ENCODE assay signal across 27 cellular contexts in genomic region chr7:139065323-139065722, GRCh38. TPM values are rescaled to one million over a fixed set of nuclear protein-coding genes. Genes with fewer than 3 reads are reported as not detected.
DNase-seq lines count a peak whose midpoint lies in the region; ATAC-seq and TF ChIP-seq lines count a peak whose summit lies in the region.
"Had no signal": no experiment of that assay in that cellular context is flagged by ENCODE, and none has a peak within 500 bp of the region (broad histone marks: within the 10 kb centered on the region; RNA-seq: fewer than 3 reads in every experiment).

No MANE protein-coding gene starts in this region.

- H3K4me3 ChIP-seq in CD8-positive, alpha-beta T cell (ENCODE audit: low read depth, low read length) = no peak overlapping the region
- no peak overlapping the region for H3K4me3 ChIP-seq in right lobe of liver
- H3K4me3 ChIP-seq: GM23338, neural progenitor cell, right atrium auricular region, smooth muscle cell, testis had no signal

- H3K4me1 ChIP-seq in CD8-positive, alpha-beta T cell (ENCODE audit: insufficient read depth, low read length) = peaks cover 30% of the 10 kb centered on the region
- H3K4me1 ChIP-seq in right lobe of liver = peaks cover 0 to 26% (median 9%) of the 10 kb centered on the region in 4 donors
- H3K4me1 ChIP-seq: neural progenitor cell, right atrium auricular region, testis had no signal

- intact Hi-C loops in activated naive CD4-positive, alpha-beta T cell treated with anti-CD3 and anti-CD28 coated beads for 36 hours (cut with micrococcal nuclease) = no loop called here
- intact Hi-C loops in CD8-positive, alpha-beta T cell (cut with DNase I, micrococcal nuclease) = no loop called here
- intact Hi-C loops in activated CD4-positive, alpha-beta memory T cell treated with anti-CD3 and anti-CD28 coated beads for 36 hours (cut with micrococcal nuclease) = no loop called here
- intact Hi-C loops in right lobe of liver (cut with DNase I) = loop anchor here in 1 of 2 donors (10.0 kb wide), 1 partner anchor 51 kb away; no protein-coding TSS in a partner anchor

- no peak overlapping the region for H3K27ac ChIP-seq in CD8-positive, alpha-beta T cell (ENCODE audit: low read depth, low read length)
- peak overlapping the region in 1 of 3 donors; percentile 39 for H3K27ac ChIP-seq in right lobe of liver
- H3K27ac ChIP-seq: C4-2B, neural progenitor cell, right atrium auricular region, testis had no signal

- DNase-seq in activated naive CD4-positive, alpha-beta T cell treated with anti-CD3 and anti-CD28 coated beads for 36 hours = no peak
- DNase-seq in activated naive CD4-positive, alpha-beta T cell treated with anti-CD3 and anti-CD28 coated beads, Interleukin-2, amount 50 U/mL, for 16 hours = no peak
- no peak for DNase-seq in CD8-positive, alpha-beta T cell
- DNase-seq in activated CD4-positive, alpha-beta memory T cell treated with anti-CD3 and anti-CD28 coated beads for 36 hours = peak; percentile 6
- DNase-seq in right lobe of liver (peak in 1 of 3 donors; percentile 60), NCI-H1694 treated with DMSO at 0.1 percent for 48 hours (lab: John Stamatoyannopoulos, UW) (no peak), HFFc6 (no peak)
- DNase-seq: activated CD4-positive, CD25-positive, alpha-beta regulatory T cell; caudate nucleus; immature natural killer cell; KBM-7; left cardiac atrium; NCI-H1092; NCI-H1694; NCI-H446 treated with DMSO at 0.1 percent for 48 hours; NCI-H82; SIG-M5; stimulated activated naive CD8-positive, alpha-beta T cell treated with anti-CD3 and anti-CD28 coated beads, Interleukin-15, Interleukin-2, amounts not matched to agents 100 U/mL and 50 U/mL, for 24 hours; testis had no signal

- no peaks in the 10 kb centered on the region for H3K9me3 ChIP-seq in CD8-positive, alpha-beta T cell (ENCODE audit: low read length)
- no peaks in the 10 kb centered on the region for H3K9me3 ChIP-seq in right lobe of liver
- H3K9me3 ChIP-seq: right atrium auricular region, testis had no signal

- H3K36me3 Mint-ChIP-seq in activated naive CD4-positive, alpha-beta T cell treated with anti-CD3 and anti-CD28 coated beads for 36 hours (ENCODE audit: low read depth) = peaks cover 74% of the 10 kb centered on the region
- peaks cover 94% of the 10 kb centered on the region for H3K36me3 Mint-ChIP-seq in CD8-positive, alpha-beta T cell
- H3K36me3 Mint-ChIP-seq in activated CD4-positive, alpha-beta memory T cell treated with anti-CD3 and anti-CD28 coated beads for 36 hours = peaks cover 84% of the 10 kb centered on the region
- peaks cover 28% of the 10 kb centered on the region for H3K36me3 Mint-ChIP-seq in HFFc6 (ENCODE audit: low read depth)

- POLR2A ChIA-PET in CD8-positive, alpha-beta T cell (lab: Charles Lee) = interaction anchor here (2.5 kb wide), 1 partner anchor 10 kb away, joined by 11 read pairs; no protein-coding TSS in a partner anchor
- POLR2A ChIA-PET in activated CD4-positive, alpha-beta memory T cell treated with anti-CD3 and anti-CD28 coated beads for 36 hours (lab: Charles Lee) = interaction anchor here (1.3 kb wide), 1 partner anchor 10 kb away, joined by 3 read pairs; no protein-coding TSS in a partner anchor

- no peaks in the 10 kb centered on the region for H3K27me3 Mint-ChIP-seq in activated naive CD4-positive, alpha-beta T cell treated with anti-CD3 and anti-CD28 coated beads for 36 hours (ENCODE audit: low read depth)
- no peaks in the 10 kb centered on the region for H3K27me3 Mint-ChIP-seq in CD8-positive, alpha-beta T cell (ENCODE audit: low read depth)
- H3K27me3 Mint-ChIP-seq in activated CD4-positive, alpha-beta memory T cell treated with anti-CD3 and anti-CD28 coated beads for 36 hours = no peaks in the 10 kb centered on the region
- peaks cover 2% of the 10 kb centered on the region; the same call in 1 of the 2 replicates for H3K27me3 Mint-ChIP-seq in HFFc6 (ENCODE audit: insufficient read depth)
- H3K27me3 Mint-ChIP-seq: dendritic cell treated with granulocyte-macrophage colony-stimulating factor and Interleukin-4, amounts not matched to agents 40 ng/mL and 50 ng/mL, for 4 days had no signal

- no peaks in the 10 kb centered on the region for H3K9me3 Mint-ChIP-seq in activated naive CD4-positive, alpha-beta T cell treated with anti-CD3 and anti-CD28 coated beads for 36 hours
- no peaks in the 10 kb centered on the region for H3K9me3 Mint-ChIP-seq in CD8-positive, alpha-beta T cell
- H3K9me3 Mint-ChIP-seq in activated CD4-positive, alpha-beta memory T cell treated with anti-CD3 and anti-CD28 coated beads for 36 hours = no peaks in the 10 kb centered on the region
- H3K9me3 Mint-ChIP-seq in HFFc6 = no peaks in the 10 kb centered on the region
- H3K9me3 Mint-ChIP-seq: activated T-helper 2 cell treated with anti-CD3 and anti-CD28 coated beads, Interferon-gamma antibody, Interleukin-2, Interleukin-4, amounts not matched to agents 10 μg/mL and 5 μg/mL and 100 μg/mL, durations not matched to agents 14 hours and 24 hours and 36 hours; dendritic cell treated with granulocyte-macrophage colony-stimulating factor and Interleukin-4, amounts not matched to agents 40 ng/mL and 50 ng/mL, for 4 days; immature natural killer cell; neural progenitor cell had no signal

- WGBS in right lobe of liver (ENCODE audit: insufficient coverage, low coverage, low lambda C conversion rate, missing lambda C conversion rate) = 32% methylated on average over 11 of the region's 11 CpGs

- TF ChIP-seq POLR2A in right lobe of liver (IDR thresholded peaks at IDR 0.05) = no peak

- peaks cover 66% of the 10 kb centered on the region for H3K4me1 Mint-ChIP-seq in activated naive CD4-positive, alpha-beta T cell treated with anti-CD3 and anti-CD28 coated beads for 36 hours (ENCODE audit: low read depth)
- H3K4me1 Mint-ChIP-seq in CD8-positive, alpha-beta T cell (ENCODE audit: low read depth) = peaks cover 74% of the 10 kb centered on the region
- peaks cover 72% of the 10 kb centered on the region for H3K4me1 Mint-ChIP-seq in activated CD4-positive, alpha-beta memory T cell treated with anti-CD3 and anti-CD28 coated beads for 36 hours (ENCODE audit: low read depth)
- H3K4me1 Mint-ChIP-seq in HFFc6 (ENCODE audit: low read depth) = peaks cover 7% of the 10 kb centered on the region
- H3K4me1 Mint-ChIP-seq: GM23338, neural progenitor cell had no signal

- H3K36me3 ChIP-seq in CD8-positive, alpha-beta T cell (ENCODE audit: insufficient read depth, low read length) = peaks cover 87% of the 10 kb centered on the region
- H3K36me3 ChIP-seq in right lobe of liver = peaks cover 0 to 59% (median 20%) of the 10 kb centered on the region in 4 donors
- H3K36me3 ChIP-seq: neural progenitor cell had no signal

- no peak for TF ChIP-seq CTCF in CD8-positive, alpha-beta T cell (IDR thresholded peaks at IDR 0.05)
- TF ChIP-seq CTCF in right lobe of liver (IDR thresholded peaks at IDR 0.05) (no peak), HFFc6 (IDR thresholded peaks at IDR 0.05) (no peak)

- CTCF ChIA-PET in activated naive CD4-positive, alpha-beta T cell treated with anti-CD3 and anti-CD28 coated beads for 36 hours (lab: Charles Lee) = interaction anchor here (2.4 kb wide), 1 partner anchor 10 kb away, joined by 21 read pairs; no protein-coding TSS in a partner anchor
- CTCF ChIA-PET in CD8-positive, alpha-beta T cell (lab: Charles Lee) = interaction anchor here (0.9 to 3.9 kb wide), 6 partner anchors 10 to 179 kb away, joined by 4 to 34 read pairs (median 5); no protein-coding TSS in a partner anchor
- CTCF ChIA-PET in activated CD4-positive, alpha-beta memory T cell treated with anti-CD3 and anti-CD28 coated beads for 36 hours (lab: Charles Lee) = interaction anchor here (2.8 to 7.5 kb wide), 2 partner anchors 11 to 48 kb away, joined by 15 to 69 read pairs; no protein-coding TSS in a partner anchor

- H3K27me3 ChIP-seq in CD8-positive, alpha-beta T cell (ENCODE audit: insufficient read depth, low read length) = no peaks in the 10 kb centered on the region
- no peaks in the 10 kb centered on the region for H3K27me3 ChIP-seq in right lobe of liver
- H3K27me3 ChIP-seq: neural progenitor cell, right atrium auricular region, testis had no signal

- no peak for ATAC-seq in CD8-positive, alpha-beta T cell
- peak; percentile 84 to 87 (median 86) for ATAC-seq in right lobe of liver
- ATAC-seq in GM18511 (IDR thresholded peaks at IDR 0.05; ENCODE audit: unreplicated experiment) = no peak
- ATAC-seq: GM23338; left cardiac atrium; stimulated activated naive CD8-positive, alpha-beta T cell treated with anti-CD3 and anti-CD28 coated beads, Interleukin-15, Interleukin-2, amounts not matched to agents 100 U/mL and 50 U/mL, for 24 hours had no signal

- H3K4me3 Mint-ChIP-seq in activated naive CD4-positive, alpha-beta T cell treated with anti-CD3 and anti-CD28 coated beads for 36 hours = no peak overlapping the region
- H3K4me3 Mint-ChIP-seq in CD8-positive, alpha-beta T cell = no peak overlapping the region
- H3K4me3 Mint-ChIP-seq in activated CD4-positive, alpha-beta memory T cell treated with anti-CD3 and anti-CD28 coated beads for 36 hours = no peak overlapping the region
- H3K4me3 Mint-ChIP-seq in HFFc6 = no peak overlapping the region
- H3K4me3 Mint-ChIP-seq: dendritic cell treated with granulocyte-macrophage colony-stimulating factor and Interleukin-4, amounts not matched to agents 40 ng/mL and 50 ng/mL, for 4 days; GM23338; immature natural killer cell; neural progenitor cell had no signal

- peak overlapping the region; percentile 14 for H3K27ac Mint-ChIP-seq in activated naive CD4-positive, alpha-beta T cell treated with anti-CD3 and anti-CD28 coated beads for 36 hours
- H3K27ac Mint-ChIP-seq in CD8-positive, alpha-beta T cell = peak overlapping the region; percentile 27
- peak overlapping the region; percentile 58 for H3K27ac Mint-ChIP-seq in activated CD4-positive, alpha-beta memory T cell treated with anti-CD3 and anti-CD28 coated beads for 36 hours
- H3K27ac Mint-ChIP-seq in HFFc6 = no peak overlapping the region
- H3K27ac Mint-ChIP-seq: activated T-helper 2 cell treated with anti-CD3 and anti-CD28 coated beads, Interferon-gamma antibody, Interleukin-2, Interleukin-4, amounts not matched to agents 10 μg/mL and 5 μg/mL and 100 μg/mL, durations not matched to agents 14 hours and 24 hours and 36 hours; dendritic cell treated with granulocyte-macrophage colony-stimulating factor and Interleukin-4, amounts not matched to agents 40 ng/mL and 50 ng/mL, for 4 days; GM23338; neural progenitor cell had no signal

RNA-seq across cellular contexts. Expression of gene ZC3HAV1L, which starts 29.5 kb away (rescaled TPM):
- total RNA-seq in activated naive CD4-positive, alpha-beta T cell treated with anti-CD3 and anti-CD28 coated beads for 36 hours = 1 to 10 TPM; 4.5 to 5.1 TPM
- under 1 TPM; 0.16 to 0.44 TPM for total RNA-seq in CD8-positive, alpha-beta T cell
- total RNA-seq in activated CD4-positive, alpha-beta memory T cell treated with anti-CD3 and anti-CD28 coated beads for 36 hours = 10 to 100 TPM; 11.8 to 14.7 TPM
- total RNA-seq in right lobe of liver = 1 to 10 TPM in 5 of 6 experiments, under 1 TPM in 1; 0.93 to 3.7 (median 1.8) TPM
- 10 to 100 TPM in 4 of 6 experiments, 1 to 10 TPM in 2; 9.2 to 12.1 (median 10.3) TPM for total RNA-seq in HFFc6 (2021; fragmentation: NEBNext Ultra II Directional; extraction: Animal tissue kit (Norgen Biotek cat#: 25700))

RNA-seq across cellular contexts. Expression of gene ZC3HAV1, which starts 44.2 kb away (rescaled TPM):
- total RNA-seq in activated naive CD4-positive, alpha-beta T cell treated with anti-CD3 and anti-CD28 coated beads for 36 hours = 100 to 1,000 TPM; 131 to 134 TPM
- 100 to 1,000 TPM; 194 to 198 TPM for total RNA-seq in CD8-positive, alpha-beta T cell
- 10 to 100 TPM; 99.3 to 99.6 TPM for total RNA-seq in activated CD4-positive, alpha-beta memory T cell treated with anti-CD3 and anti-CD28 coated beads for 36 hours
- 10 to 100 TPM; 12.3 to 20.6 (median 17.7) TPM for total RNA-seq in right lobe of liver
- 10 to 100 TPM; 29.4 to 36.1 (median 33.1) TPM for total RNA-seq in HFFc6 (2021; fragmentation: NEBNext Ultra II Directional; extraction: Animal tissue kit (Norgen Biotek cat#: 25700))

Comparison
In these comparisons a context has a peak if more than half of its experiments do, and no peak if none do; other contexts are left out.
1. ATAC-seq: peak in right lobe of liver (4 of 4); none in CD8-positive, alpha-beta T cell (single experiment) and GM18511 (single experiment).